ENCODE assay signal across 1 cellular context in the genomic region with DNA sequence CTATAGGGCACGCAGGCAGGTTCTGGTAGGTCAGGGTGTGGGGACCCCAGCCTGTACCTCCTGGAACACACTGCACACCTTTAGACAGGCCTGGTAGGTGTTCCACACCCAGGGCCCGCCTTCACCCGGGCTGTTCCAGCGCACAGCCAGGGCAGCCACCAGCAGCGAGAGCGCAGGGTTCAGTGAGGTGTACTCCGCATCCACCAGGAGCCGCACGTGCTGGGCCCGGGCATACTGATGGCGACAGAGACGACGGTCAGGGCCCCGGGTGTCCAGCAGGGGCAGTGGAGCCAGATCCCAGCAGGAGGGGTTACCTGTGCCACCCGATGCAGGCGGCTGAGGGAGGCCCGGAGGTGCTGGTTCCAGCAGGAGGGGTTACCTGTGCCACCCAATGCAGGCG.
TF ChIP-seq lines count a peak whose summit lies in the region.

No MANE protein-coding gene starts in this region.

TF ChIP-seq in HepG2, 621 proteins besides CTCF, POLR2A, EP300 and RAD21:
- no peak for TF ChIP-seq SMC3 (IDR thresholded peaks at IDR 0.05; ENCODE audit: low read length)
- TF ChIP-seq ZNF343 (CRISPR knock-in tag; IDR thresholded peaks at IDR 0.05), result no peak
- TF ChIP-seq ZNF674 (CRISPR knock-in tag; IDR thresholded peaks at IDR 0.05; ENCODE audit: low read depth), result no peak
- TF ChIP-seq, protein P1, sequence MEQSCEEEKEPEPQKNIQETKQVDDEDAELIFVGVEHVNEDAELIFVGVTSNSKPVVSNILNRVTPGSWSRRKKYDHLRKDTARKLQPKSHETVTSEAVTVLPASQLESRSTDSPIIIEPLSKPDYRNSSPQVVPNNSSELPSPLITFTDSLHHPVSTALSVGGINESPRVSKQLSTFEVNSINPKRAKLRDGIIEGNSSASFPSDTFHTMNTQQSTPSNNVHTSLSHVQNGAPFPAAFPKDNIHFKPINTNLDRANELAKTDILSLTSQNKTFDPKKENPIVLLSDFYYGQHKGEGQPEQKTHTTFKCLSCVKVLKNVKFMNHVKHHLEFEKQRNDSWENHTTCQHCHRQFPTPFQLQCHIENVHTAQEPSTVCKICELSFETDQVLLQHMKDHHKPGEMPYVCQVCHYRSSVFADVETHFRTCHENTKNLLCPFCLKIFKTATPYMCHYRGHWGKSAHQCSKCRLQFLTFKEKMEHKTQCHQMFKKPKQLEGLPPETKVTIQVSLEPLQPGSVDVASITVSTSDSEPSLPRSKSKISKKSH (CRISPR knock-in tag; IDR thresholded peaks at IDR 0.05; ENCODE audit: borderline replicate concordance), result no peak
- TF ChIP-seq, protein P2, sequence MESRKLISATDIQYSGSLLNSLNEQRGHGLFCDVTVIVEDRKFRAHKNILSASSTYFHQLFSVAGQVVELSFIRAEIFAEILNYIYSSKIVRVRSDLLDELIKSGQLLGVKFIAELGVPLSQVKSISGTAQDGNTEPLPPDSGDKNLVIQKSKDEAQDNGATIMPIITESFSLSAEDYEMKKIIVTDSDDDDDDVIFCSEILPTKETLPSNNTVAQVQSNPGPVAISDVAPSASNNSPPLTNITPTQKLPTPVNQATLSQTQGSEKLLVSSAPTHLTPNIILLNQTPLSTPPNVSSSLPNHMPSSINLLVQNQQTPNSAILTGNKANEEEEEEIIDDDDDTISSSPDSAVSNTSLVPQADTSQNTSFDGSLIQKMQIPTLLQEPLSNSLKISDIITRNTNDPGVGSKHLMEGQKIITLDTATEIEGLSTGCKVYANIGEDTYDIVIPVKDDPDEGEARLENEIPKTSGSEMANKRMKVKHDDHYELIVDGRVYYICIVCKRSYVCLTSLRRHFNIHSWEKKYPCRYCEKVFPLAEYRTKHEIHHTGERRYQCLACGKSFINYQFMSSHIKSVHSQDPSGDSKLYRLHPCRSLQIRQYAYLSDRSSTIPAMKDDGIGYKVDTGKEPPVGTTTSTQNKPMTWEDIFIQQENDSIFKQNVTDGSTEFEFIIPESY (CRISPR knock-in tag; IDR thresholded peaks at IDR 0.05), result peak; percentile 95
- 0 out of 2 replicates have a peak, but pooled peaks have one; percentile 19 for TF ChIP-seq ZNF501 (CRISPR knock-in tag; IDR thresholded peaks at IDR 0.05)
- no peak for TF ChIP-seq ZSCAN21 (CRISPR knock-in tag; IDR thresholded peaks at IDR 0.05; ENCODE audit: borderline replicate concordance)
- TF ChIP-seq ZNF205 (CRISPR knock-in tag; IDR thresholded peaks at IDR 0.05), result no peak
- TF ChIP-seq, protein P3, sequence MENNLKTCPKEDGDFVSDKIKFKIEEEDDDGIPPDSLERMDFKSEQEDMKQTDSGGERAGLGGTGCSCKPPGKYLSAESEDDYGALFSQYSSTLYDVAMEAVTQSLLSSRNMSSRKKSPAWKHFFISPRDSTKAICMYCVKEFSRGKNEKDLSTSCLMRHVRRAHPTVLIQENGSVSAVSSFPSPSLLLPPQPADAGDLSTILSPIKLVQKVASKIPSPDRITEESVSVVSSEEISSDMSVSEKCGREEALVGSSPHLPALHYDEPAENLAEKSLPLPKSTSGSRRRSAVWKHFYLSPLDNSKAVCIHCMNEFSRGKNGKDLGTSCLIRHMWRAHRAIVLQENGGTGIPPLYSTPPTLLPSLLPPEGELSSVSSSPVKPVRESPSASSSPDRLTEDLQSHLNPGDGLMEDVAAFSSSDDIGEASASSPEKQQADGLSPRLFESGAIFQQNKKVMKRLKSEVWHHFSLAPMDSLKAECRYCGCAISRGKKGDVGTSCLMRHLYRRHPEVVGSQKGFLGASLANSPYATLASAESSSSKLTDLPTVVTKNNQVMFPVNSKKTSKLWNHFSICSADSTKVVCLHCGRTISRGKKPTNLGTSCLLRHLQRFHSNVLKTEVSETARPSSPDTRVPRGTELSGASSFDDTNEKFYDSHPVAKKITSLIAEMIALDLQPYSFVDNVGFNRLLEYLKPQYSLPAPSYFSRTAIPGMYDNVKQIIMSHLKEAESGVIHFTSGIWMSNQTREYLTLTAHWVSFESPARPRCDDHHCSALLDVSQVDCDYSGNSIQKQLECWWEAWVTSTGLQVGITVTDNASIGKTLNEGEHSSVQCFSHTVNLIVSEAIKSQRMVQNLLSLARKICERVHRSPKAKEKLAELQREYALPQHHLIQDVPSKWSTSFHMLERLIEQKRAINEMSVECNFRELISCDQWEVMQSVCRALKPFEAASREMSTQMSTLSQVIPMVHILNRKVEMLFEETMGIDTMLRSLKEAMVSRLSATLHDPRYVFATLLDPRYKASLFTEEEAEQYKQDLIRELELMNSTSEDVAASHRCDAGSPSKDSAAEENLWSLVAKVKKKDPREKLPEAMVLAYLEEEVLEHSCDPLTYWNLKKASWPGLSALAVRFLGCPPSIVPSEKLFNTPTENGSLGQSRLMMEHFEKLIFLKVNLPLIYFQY (CRISPR knock-in tag; IDR thresholded peaks at IDR 0.05; ENCODE audit: borderline replicate concordance), result no peak
- TF ChIP-seq KDM4B (CRISPR knock-in tag; IDR thresholded peaks at IDR 0.05), result no peak
- no peak for TF ChIP-seq NFIB (CRISPR knock-in tag; IDR thresholded peaks at IDR 0.05; ENCODE audit: borderline replicate concordance)
- no peak for TF ChIP-seq ZNF879 (CRISPR knock-in tag; IDR thresholded peaks at IDR 0.05)
- TF ChIP-seq, protein P4, sequence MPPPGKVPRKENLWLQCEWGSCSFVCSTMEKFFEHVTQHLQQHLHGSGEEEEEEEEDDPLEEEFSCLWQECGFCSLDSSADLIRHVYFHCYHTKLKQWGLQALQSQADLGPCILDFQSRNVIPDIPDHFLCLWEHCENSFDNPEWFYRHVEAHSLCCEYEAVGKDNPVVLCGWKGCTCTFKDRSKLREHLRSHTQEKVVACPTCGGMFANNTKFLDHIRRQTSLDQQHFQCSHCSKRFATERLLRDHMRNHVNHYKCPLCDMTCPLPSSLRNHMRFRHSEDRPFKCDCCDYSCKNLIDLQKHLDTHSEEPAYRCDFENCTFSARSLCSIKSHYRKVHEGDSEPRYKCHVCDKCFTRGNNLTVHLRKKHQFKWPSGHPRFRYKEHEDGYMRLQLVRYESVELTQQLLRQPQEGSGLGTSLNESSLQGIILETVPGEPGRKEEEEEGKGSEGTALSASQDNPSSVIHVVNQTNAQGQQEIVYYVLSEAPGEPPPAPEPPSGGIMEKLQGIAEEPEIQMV (CRISPR knock-in tag; IDR thresholded peaks at IDR 0.05; ENCODE audit: low read depth), result no peak
- TF ChIP-seq SMAD9 (CRISPR knock-in tag; IDR thresholded peaks at IDR 0.05), result no peak
- no peak for TF ChIP-seq REPIN1 (CRISPR knock-in tag; IDR thresholded peaks at IDR 0.05; ENCODE audit: borderline replicate concordance, low read depth)
- peak; percentile 44; the same call in 1 of the 2 replicates for TF ChIP-seq RBFOX2 (IDR thresholded peaks at IDR 0.05; ENCODE audit: low read depth, low read length)
- TF ChIP-seq, protein P5, sequence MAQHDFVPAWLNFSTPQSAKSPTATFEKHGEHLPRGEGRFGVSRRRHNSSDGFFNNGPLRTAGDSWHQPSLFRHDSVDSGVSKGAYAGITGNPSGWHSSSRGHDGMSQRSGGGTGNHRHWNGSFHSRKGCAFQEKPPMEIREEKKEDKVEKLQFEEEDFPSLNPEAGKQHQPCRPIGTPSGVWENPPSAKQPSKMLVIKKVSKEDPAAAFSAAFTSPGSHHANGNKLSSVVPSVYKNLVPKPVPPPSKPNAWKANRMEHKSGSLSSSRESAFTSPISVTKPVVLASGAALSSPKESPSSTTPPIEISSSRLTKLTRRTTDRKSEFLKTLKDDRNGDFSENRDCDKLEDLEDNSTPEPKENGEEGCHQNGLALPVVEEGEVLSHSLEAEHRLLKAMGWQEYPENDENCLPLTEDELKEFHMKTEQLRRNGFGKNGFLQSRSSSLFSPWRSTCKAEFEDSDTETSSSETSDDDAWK (CRISPR knock-in tag; IDR thresholded peaks at IDR 0.05), result no peak
- TF ChIP-seq AGO2 (optimal IDR thresholded peaks at IDR 0.05; ENCODE audit: low read depth, low read length), result peak; percentile 63
TF ChIP-seq in HepG2: peak in this region for 4.
